In genomic region chr1:178648159-178648558, GRCh38 we compare ENCODE assay signal across 26 cellular contexts.
"Had no signal": no experiment of that assay in that cellular context is flagged by ENCODE, and none has a peak within 500 bp of the region (broad histone marks: within the 10 kb centered on the region; RNA-seq: fewer than 3 reads in every experiment).

No MANE protein-coding gene starts in this region.

- H3K4me3 ChIP-seq: stomach, suprapubic skin, testis, thoracic aorta, thyroid gland, tibial artery, tibial nerve, transverse colon, upper lobe of left lung, upper lobe of right lung, uterus, vagina had no signal

- H3K27me3 ChIP-seq: stomach, suprapubic skin, testis, thyroid gland, tibial artery, tibial nerve, transverse colon, upper lobe of left lung, upper lobe of right lung, uterus, vagina had no signal

- ATAC-seq: stimulated activated effector memory CD8-positive, alpha-beta T cell treated with anti-CD3 and anti-CD28 coated beads, Interleukin-12 subunit alpha, Interleukin-12 subunit beta, amount 100 ng/mL, for 72 hours; stimulated activated memory B cell treated with anti-CD40 and anti-IgM and Interleukin-4, amounts not matched to agents 10 μg/mL and 1 μg/mL and 100 μg/mL, for 72 hours; stimulated activated naive B cell treated with anti-CD40 and anti-IgM and Interleukin-4, amounts not matched to agents 10 μg/mL and 1 μg/mL and 100 μg/mL, for 72 hours; stimulated activated naive CD8-positive, alpha-beta T cell treated with anti-CD3 and anti-CD28 coated beads, Interleukin-15, amount 100 ng/mL, for 72 hours; stimulated activated naive CD8-positive, alpha-beta T cell treated with anti-CD3 and anti-CD28 coated beads, Interleukin-15, Interleukin-2, amounts not matched to agents 100 U/mL and 50 U/mL, for 24 hours; upper lobe of right lung had no signal

- H3K4me1 ChIP-seq: testis, thyroid gland, tibial artery, upper lobe of left lung, upper lobe of right lung, uterus, vagina had no signal

- H3K36me3 ChIP-seq: stomach, suprapubic skin, thoracic aorta, thyroid gland, tibial artery, tibial nerve, transverse colon, upper lobe of left lung, upper lobe of right lung, uterus, vagina had no signal

- H3K9me3 ChIP-seq: stomach, suprapubic skin, testis, thoracic aorta, thyroid gland, tibial artery, tibial nerve, transverse colon, upper lobe of left lung, upper lobe of right lung, uterus, vagina had no signal

- FAIRE-seq: urothelium cell line had no signal

- H3K27ac ChIP-seq: stomach, suprapubic skin, testis, thoracic aorta, thyroid gland, tibial artery, tibial nerve, transverse colon, upper lobe of left lung, upper lobe of right lung, uterus, vagina had no signal

- DNase-seq: stimulated activated CD4-positive, alpha-beta T cell treated with anti-CD3 and anti-CD28 coated beads, Interleukin-2, amount 100 ng/mL, for 48 hours; stimulated activated CD4-positive, alpha-beta T cell treated with anti-CD3 and anti-CD28 coated beads, Interleukin-4, amount 100 ng/mL, for 1 hour; stimulated activated CD4-positive, alpha-beta T cell treated with anti-CD3 and anti-CD28 coated beads, Interleukin-4, amount 100 ng/mL, for 24 hours; stimulated activated CD4-positive, alpha-beta T cell treated with anti-CD3 and anti-CD28 coated beads, Interleukin-4, amount 100 ng/mL, for 4 hours; stimulated activated CD8-positive, alpha-beta memory T cell treated with anti-CD3 and anti-CD28 coated beads, Interleukin-4, amount 100 ng/mL, for 48 hours; stimulated activated naive B cell treated with anti-CD40 and anti-IgM and Interleukin-4, amounts not matched to agents 10 μg/mL and 1 μg/mL and 100 μg/mL, for 72 hours; stimulated activated naive CD4-positive, alpha-beta T cell; stimulated activated naive CD4-positive, alpha-beta T cell treated with Interleukin-2 at 50 U/mL for 16 hours; stimulated activated naive CD8-positive, alpha-beta T cell treated with anti-CD3 and anti-CD28 coated beads, Interleukin-15, amount 100 ng/mL, for 72 hours; stimulated activated naive CD8-positive, alpha-beta T cell treated with anti-CD3 and anti-CD28 coated beads, Interleukin-15, Interleukin-2, amounts not matched to agents 100 U/mL and 50 U/mL, for 24 hours; stomach; substantia nigra; testis; thyroid gland; tibial artery; transverse colon; upper lobe of left lung; upper lobe of right lung; uterus had no signal
